ENCODE assay signal across 1 cellular context in the genomic region with DNA sequence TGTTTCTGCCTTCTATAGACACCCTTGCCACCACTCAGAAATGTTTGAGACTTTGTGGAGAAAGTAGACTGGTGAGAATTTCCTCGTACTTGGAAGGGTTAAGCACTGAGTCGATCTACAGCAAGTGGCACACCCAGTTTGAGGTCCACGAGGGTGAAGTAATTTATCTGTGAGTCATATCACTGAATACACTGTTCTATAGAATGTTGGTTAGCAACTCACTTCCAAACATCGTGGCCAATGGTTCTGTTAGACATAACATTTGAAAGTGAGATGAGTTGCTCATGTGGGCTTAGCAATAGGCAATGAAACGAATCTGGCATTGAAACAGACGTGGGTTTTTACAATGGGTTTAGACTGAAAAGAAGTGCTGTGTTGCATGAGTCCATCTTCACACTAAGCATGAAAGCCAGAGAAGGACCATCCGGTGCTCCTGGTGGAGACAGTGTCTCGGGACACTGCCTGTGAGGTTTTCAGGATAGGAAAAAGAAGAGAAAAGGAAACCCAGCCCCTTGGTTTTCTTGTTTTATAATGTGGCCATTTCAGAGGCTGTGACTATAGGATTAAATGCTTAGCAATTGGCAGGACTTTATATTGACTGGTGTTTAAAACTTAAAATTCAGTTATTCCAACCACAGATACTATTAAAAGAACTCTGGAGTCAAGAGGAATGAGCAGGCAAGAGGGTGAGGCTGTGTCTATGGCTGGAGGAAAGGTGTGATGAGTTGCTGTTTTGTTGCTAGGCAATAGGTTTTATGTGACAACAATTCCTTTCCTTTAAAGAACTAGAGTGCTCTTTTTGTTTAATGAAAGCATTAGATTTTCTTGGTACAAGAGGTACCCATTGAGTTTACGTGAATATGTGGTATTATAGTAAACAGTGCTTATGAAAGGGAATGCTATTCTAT.
TF ChIP-seq lines count a peak whose summit lies in the region.

No MANE protein-coding gene starts in this region.

TF ChIP-seq in K562, 482 proteins besides CTCF, POLR2A, EP300 and RAD21 (continued from another document and continues in another):
- TF ChIP-seq, protein P1, sequence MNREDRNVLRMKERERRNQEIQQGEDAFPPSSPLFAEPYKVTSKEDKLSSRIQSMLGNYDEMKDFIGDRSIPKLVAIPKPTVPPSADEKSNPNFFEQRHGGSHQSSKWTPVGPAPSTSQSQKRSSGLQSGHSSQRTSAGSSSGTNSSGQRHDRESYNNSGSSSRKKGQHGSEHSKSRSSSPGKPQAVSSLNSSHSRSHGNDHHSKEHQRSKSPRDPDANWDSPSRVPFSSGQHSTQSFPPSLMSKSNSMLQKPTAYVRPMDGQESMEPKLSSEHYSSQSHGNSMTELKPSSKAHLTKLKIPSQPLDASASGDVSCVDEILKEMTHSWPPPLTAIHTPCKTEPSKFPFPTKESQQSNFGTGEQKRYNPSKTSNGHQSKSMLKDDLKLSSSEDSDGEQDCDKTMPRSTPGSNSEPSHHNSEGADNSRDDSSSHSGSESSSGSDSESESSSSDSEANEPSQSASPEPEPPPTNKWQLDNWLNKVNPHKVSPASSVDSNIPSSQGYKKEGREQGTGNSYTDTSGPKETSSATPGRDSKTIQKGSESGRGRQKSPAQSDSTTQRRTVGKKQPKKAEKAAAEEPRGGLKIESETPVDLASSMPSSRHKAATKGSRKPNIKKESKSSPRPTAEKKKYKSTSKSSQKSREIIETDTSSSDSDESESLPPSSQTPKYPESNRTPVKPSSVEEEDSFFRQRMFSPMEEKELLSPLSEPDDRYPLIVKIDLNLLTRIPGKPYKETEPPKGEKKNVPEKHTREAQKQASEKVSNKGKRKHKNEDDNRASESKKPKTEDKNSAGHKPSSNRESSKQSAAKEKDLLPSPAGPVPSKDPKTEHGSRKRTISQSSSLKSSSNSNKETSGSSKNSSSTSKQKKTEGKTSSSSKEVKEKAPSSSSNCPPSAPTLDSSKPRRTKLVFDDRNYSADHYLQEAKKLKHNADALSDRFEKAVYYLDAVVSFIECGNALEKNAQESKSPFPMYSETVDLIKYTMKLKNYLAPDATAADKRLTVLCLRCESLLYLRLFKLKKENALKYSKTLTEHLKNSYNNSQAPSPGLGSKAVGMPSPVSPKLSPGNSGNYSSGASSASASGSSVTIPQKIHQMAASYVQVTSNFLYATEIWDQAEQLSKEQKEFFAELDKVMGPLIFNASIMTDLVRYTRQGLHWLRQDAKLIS (CRISPR knock-in tag; IDR thresholded peaks at IDR 0.05): peak; percentile 64; the same call in 1 of the 2 replicates
- TF ChIP-seq ZNF561 (CRISPR knock-in tag; conservative IDR thresholded peaks at IDR 0.05) (no peak), HDAC1 (IDR thresholded peaks at IDR 0.05) (0 out of 4 replicates have a peak, but pooled peaks of 1 of the 2 experiments have one; percentile 13), MTA3 (IDR thresholded peaks at IDR 0.05; ENCODE audit: borderline replicate concordance) (peak; percentile 76; the same call in 1 of the 2 replicates), SPI1 (IDR thresholded peaks at IDR 0.05; ENCODE audit: borderline replicate concordance, low read depth, low read length) (no peak), ILK (tag; IDR thresholded peaks at IDR 0.05; ENCODE audit: borderline replicate concordance, low read depth) (no peak), STAT5A (IDR thresholded peaks at IDR 0.05; ENCODE audit: borderline replicate concordance, low read length) (peak; percentile 28; the same call in 1 of the 2 replicates), KLF1 (tag; IDR thresholded peaks at IDR 0.05) (peak; percentile 39; the same call in 1 of the 2 replicates), ZBTB7A (IDR thresholded peaks at IDR 0.05; ENCODE audit: borderline replicate concordance, control insufficient read depth, low read depth, low read length) (no peak), NFYB (IDR thresholded peaks at IDR 0.05; ENCODE audit: extremely low read depth, insufficient read length) (no peak), CREB1 (IDR thresholded peaks at IDR 0.05) (no peak; the same call in none of the 2 replicates), CREB1 (CRISPR knock-in tag; IDR thresholded peaks at IDR 0.05) (peak; percentile 54; the same call in 1 of the 2 replicates), OTX1 (CRISPR knock-in tag; IDR thresholded peaks at IDR 0.05) (no peak), ZNF584 (CRISPR knock-in tag; IDR thresholded peaks at IDR 0.05; ENCODE audit: low read depth) (no peak), YBX1 (IDR thresholded peaks at IDR 0.05) (no peak), ZNF586 (CRISPR knock-in tag; conservative IDR thresholded peaks at IDR 0.05) (no peak), EP400 (IDR thresholded peaks at IDR 0.05) (peak; percentile 57), ARID1B (IDR thresholded peaks at IDR 0.05) (peak; percentile 85), ZEB2 (IDR thresholded peaks at IDR 0.05) (0 out of 2 replicates have a peak, but pooled peaks have one; percentile 28), TARDBP (IDR thresholded peaks at IDR 0.05) (no peak), ZBED1 (IDR thresholded peaks at IDR 0.05) (no peak), ELF4 (CRISPR knock-in tag; IDR thresholded peaks at IDR 0.05) (no peak), ZNF165 (CRISPR knock-in tag; IDR thresholded peaks at IDR 0.05; ENCODE audit: borderline replicate concordance) (no peak), MYNN (IDR thresholded peaks at IDR 0.05) (0 out of 2 replicates have a peak, but pooled peaks have one; percentile 44), MYNN (CRISPR knock-in tag; IDR thresholded peaks at IDR 0.05) (no peak), FOXK2 (conservative IDR thresholded peaks at IDR 0.05 in 1 of 2, IDR thresholded peaks at IDR 0.05 in 1 of 2; ENCODE audit: low read depth in 2 of 2) (0 out of 4 replicates have a peak, but pooled peaks of 1 of the 2 experiments have one; percentile 23), SNIP1 (IDR thresholded peaks at IDR 0.05; ENCODE audit: low read depth) (no peak), ESRRB (CRISPR knock-in tag; IDR thresholded peaks at IDR 0.05; ENCODE audit: borderline replicate concordance) (no peak), ESRRA (IDR thresholded peaks at IDR 0.05; ENCODE audit: borderline replicate concordance, low read depth) (0 out of 2 replicates have a peak, but pooled peaks have one; percentile 12), ZBTB8A (IDR thresholded peaks at IDR 0.05; ENCODE audit: partially characterized antibody) (no peak), PPARD (CRISPR knock-in tag; IDR thresholded peaks at IDR 0.05) (no peak), ZNF324 (CRISPR knock-in tag; IDR thresholded peaks at IDR 0.05) (no peak), ZNF224 (CRISPR knock-in tag; IDR thresholded peaks at IDR 0.05) (no peak), ATF7 (IDR thresholded peaks at IDR 0.05) (peak; percentile 78), C11orf30 (IDR thresholded peaks at IDR 0.05; ENCODE audit: low read depth) (no peak), NR2F6 (CRISPR knock-in tag; IDR thresholded peaks at IDR 0.05) (no peak), RHOXF2B (CRISPR knock-in tag; conservative IDR thresholded peaks at IDR 0.05) (no peak), HOXB6 (CRISPR knock-in tag; IDR thresholded peaks at IDR 0.05; ENCODE audit: borderline replicate concordance) (no peak), RBM15 (IDR thresholded peaks at IDR 0.05; ENCODE audit: insufficient read depth, low read length) (no peak), TAL1 (IDR thresholded peaks at IDR 0.05) (0 out of 2 replicates have a peak, but pooled peaks have one; percentile 16), ZNF444 (CRISPR knock-in tag; IDR thresholded peaks at IDR 0.05) (no peak), RFX1 (IDR thresholded peaks at IDR 0.05) (peak; percentile 90), TCF3 (CRISPR knock-in tag; IDR thresholded peaks at IDR 0.05) (no peak; the same call in 1 of the 2 replicates), ZNF707 (CRISPR knock-in tag; conservative IDR thresholded peaks at IDR 0.05) (no peak)
- TF ChIP-seq, protein P2, sequence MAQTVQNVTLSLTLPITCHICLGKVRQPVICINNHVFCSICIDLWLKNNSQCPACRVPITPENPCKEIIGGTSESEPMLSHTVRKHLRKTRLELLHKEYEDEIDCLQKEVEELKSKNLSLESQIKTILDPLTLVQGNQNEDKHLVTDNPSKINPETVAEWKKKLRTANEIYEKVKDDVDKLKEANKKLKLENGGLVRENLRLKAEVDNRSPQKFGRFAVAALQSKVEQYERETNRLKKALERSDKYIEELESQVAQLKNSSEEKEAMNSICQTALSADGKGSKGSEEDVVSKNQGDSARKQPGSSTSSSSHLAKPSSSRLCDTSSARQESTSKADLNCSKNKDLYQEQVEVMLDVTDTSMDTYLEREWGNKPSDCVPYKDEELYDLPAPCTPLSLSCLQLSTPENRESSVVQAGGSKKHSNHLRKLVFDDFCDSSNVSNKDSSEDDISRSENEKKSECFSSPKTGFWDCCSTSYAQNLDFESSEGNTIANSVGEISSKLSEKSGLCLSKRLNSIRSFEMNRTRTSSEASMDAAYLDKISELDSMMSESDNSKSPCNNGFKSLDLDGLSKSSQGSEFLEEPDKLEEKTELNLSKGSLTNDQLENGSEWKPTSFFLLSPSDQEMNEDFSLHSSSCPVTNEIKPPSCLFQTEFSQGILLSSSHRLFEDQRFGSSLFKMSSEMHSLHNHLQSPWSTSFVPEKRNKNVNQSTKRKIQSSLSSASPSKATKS (CRISPR knock-in tag; IDR thresholded peaks at IDR 0.05): no peak
- TF ChIP-seq, protein P3, sequence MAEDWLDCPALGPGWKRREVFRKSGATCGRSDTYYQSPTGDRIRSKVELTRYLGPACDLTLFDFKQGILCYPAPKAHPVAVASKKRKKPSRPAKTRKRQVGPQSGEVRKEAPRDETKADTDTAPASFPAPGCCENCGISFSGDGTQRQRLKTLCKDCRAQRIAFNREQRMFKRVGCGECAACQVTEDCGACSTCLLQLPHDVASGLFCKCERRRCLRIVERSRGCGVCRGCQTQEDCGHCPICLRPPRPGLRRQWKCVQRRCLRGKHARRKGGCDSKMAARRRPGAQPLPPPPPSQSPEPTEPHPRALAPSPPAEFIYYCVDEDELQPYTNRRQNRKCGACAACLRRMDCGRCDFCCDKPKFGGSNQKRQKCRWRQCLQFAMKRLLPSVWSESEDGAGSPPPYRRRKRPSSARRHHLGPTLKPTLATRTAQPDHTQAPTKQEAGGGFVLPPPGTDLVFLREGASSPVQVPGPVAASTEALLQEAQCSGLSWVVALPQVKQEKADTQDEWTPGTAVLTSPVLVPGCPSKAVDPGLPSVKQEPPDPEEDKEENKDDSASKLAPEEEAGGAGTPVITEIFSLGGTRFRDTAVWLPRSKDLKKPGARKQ (CRISPR knock-in tag; IDR thresholded peaks at IDR 0.05): no peak
- TF ChIP-seq, protein P4, sequence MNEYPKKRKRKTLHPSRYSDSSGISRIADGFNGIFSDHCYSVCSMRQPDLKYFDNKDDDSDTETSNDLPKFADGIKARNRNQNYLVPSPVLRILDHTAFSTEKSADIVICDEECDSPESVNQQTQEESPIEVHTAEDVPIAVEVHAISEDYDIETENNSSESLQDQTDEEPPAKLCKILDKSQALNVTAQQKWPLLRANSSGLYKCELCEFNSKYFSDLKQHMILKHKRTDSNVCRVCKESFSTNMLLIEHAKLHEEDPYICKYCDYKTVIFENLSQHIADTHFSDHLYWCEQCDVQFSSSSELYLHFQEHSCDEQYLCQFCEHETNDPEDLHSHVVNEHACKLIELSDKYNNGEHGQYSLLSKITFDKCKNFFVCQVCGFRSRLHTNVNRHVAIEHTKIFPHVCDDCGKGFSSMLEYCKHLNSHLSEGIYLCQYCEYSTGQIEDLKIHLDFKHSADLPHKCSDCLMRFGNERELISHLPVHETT (CRISPR knock-in tag; conservative IDR thresholded peaks at IDR 0.05 in 1 of 2, IDR thresholded peaks at IDR 0.05 in 1 of 2): no peak
- TF ChIP-seq, protein P5, sequence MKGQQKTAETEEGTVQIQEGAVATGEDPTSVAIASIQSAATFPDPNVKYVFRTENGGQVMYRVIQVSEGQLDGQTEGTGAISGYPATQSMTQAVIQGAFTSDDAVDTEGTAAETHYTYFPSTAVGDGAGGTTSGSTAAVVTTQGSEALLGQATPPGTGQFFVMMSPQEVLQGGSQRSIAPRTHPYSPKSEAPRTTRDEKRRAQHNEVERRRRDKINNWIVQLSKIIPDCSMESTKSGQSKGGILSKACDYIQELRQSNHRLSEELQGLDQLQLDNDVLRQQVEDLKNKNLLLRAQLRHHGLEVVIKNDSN (CRISPR knock-in tag; IDR thresholded peaks at IDR 0.05): no peak
- TF ChIP-seq, protein P6, sequence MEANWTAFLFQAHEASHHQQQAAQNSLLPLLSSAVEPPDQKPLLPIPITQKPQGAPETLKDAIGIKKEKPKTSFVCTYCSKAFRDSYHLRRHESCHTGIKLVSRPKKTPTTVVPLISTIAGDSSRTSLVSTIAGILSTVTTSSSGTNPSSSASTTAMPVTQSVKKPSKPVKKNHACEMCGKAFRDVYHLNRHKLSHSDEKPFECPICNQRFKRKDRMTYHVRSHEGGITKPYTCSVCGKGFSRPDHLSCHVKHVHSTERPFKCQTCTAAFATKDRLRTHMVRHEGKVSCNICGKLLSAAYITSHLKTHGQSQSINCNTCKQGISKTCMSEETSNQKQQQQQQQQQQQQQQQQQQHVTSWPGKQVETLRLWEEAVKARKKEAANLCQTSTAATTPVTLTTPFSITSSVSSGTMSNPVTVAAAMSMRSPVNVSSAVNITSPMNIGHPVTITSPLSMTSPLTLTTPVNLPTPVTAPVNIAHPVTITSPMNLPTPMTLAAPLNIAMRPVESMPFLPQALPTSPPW (CRISPR knock-in tag; IDR thresholded peaks at IDR 0.05): 0 out of 2 replicates have a peak, but pooled peaks have one; percentile 14
- TF ChIP-seq, protein P7, sequence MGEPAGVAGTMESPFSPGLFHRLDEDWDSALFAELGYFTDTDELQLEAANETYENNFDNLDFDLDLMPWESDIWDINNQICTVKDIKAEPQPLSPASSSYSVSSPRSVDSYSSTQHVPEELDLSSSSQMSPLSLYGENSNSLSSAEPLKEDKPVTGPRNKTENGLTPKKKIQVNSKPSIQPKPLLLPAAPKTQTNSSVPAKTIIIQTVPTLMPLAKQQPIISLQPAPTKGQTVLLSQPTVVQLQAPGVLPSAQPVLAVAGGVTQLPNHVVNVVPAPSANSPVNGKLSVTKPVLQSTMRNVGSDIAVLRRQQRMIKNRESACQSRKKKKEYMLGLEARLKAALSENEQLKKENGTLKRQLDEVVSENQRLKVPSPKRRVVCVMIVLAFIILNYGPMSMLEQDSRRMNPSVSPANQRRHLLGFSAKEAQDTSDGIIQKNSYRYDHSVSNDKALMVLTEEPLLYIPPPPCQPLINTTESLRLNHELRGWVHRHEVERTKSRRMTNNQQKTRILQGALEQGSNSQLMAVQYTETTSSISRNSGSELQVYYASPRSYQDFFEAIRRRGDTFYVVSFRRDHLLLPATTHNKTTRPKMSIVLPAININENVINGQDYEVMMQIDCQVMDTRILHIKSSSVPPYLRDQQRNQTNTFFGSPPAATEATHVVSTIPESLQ (CRISPR knock-in tag; IDR thresholded peaks at IDR 0.05): no peak
- TF ChIP-seq, protein P8, sequence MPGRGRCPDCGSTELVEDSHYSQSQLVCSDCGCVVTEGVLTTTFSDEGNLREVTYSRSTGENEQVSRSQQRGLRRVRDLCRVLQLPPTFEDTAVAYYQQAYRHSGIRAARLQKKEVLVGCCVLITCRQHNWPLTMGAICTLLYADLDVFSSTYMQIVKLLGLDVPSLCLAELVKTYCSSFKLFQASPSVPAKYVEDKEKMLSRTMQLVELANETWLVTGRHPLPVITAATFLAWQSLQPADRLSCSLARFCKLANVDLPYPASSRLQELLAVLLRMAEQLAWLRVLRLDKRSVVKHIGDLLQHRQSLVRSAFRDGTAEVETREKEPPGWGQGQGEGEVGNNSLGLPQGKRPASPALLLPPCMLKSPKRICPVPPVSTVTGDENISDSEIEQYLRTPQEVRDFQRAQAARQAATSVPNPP (IDR thresholded peaks at IDR 0.05; ENCODE audit: borderline replicate concordance, insufficient read depth, insufficient read length): no peak
- TF ChIP-seq, protein P9, sequence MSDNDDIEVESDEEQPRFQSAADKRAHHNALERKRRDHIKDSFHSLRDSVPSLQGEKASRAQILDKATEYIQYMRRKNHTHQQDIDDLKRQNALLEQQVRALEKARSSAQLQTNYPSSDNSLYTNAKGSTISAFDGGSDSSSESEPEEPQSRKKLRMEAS (CRISPR knock-in tag; IDR thresholded peaks at IDR 0.05): peak; percentile 55
